In the genomic region with DNA sequence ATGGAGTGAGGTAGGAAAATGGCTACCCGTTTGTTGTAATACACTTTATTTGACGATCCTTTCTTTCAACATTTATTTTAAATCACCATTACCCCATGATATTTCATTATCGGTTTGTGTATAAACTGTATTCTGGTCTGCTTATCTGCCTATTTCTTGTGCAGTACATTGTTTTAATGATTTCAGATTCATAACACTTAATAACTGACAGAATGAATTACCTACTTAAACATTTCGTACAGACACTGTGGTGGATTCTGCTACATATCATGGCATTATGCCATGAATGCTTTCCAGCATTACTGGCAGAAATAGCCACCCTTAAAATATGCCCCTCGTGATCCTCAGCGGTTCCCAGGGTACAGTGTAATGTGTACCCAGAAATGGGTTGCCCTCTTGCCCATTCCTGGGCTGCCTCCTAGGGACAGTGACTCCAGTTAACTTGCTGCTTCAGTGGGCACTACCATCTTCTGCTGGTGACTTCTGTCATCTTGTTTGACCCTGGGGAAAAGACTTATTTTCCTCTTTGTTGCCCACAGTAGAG, we compare ENCODE assay signal across 20 cellular contexts.
DNase-seq lines count a peak whose midpoint lies in the region; ATAC-seq, FAIRE-seq and TF ChIP-seq lines count a peak whose summit lies in the region.
"Had no signal": no experiment of that assay in that cellular context is flagged by ENCODE, and none has a peak within 500 bp of the region (broad histone marks: within the 10 kb centered on the region; RNA-seq: fewer than 3 reads in every experiment).

No MANE protein-coding gene starts in this region.

- peak overlapping the region; percentile 13 to 33 for H3K27ac Mint-ChIP-seq in activated naive CD4-positive, alpha-beta T cell treated with anti-CD3 and anti-CD28 coated beads, Interleukin-2, amount 50 U/mL, for 72 hours
- no peak overlapping the region for H3K27ac Mint-ChIP-seq in activated naive CD4-positive, alpha-beta T cell treated with anti-CD3 and anti-CD28 coated beads for 36 hours
- H3K27ac Mint-ChIP-seq in stimulated activated naive B cell treated with anti-CD40 and anti-IgM and Interleukin-4, amounts not matched to agents 10 μg/mL and 1 μg/mL and 100 μg/mL, for 72 hours = peak overlapping the region; percentile 75

- no peak for ATAC-seq in activated naive CD4-positive, alpha-beta T cell treated with anti-CD3 and anti-CD28 coated beads, Interleukin-2, amount 50 U/mL, for 72 hours
- peak; percentile 97 for ATAC-seq in left ventricle myocardium superior
- no peak for ATAC-seq in stimulated activated naive B cell treated with anti-CD40 and anti-IgM and Interleukin-4, amounts not matched to agents 10 μg/mL and 1 μg/mL and 100 μg/mL, for 72 hours (replicated peaks)
- ATAC-seq: esophagus mucosa, mucosa of descending colon had no signal

- H3K36me3 ChIP-seq in SU-DHL-6 (ENCODE audit: low read length) (0 out of 2 replicates have a peak, but pooled peaks cover 3% of the 10 kb centered on the region), small intestine (ENCODE audit: control insufficient read depth in 2 of 2, insufficient read depth in 2 of 2, low read length in 2 of 2) (no peaks in the 10 kb centered on the region)
- H3K36me3 ChIP-seq: colonic mucosa had no signal

- H3K9me2 ChIP-seq in SU-DHL-6 (replicated peaks; ENCODE audit: insufficient read depth, low read length) = no peaks in the 10 kb centered on the region

- H3K4me2 ChIP-seq in SU-DHL-6 (ENCODE audit: low read depth, low read length, poor library complexity, severe bottlenecking) = peak overlapping the region; percentile 95
- H3K4me2 ChIP-seq: PC-9 had no signal

- H3K4me3 ChIP-seq in SU-DHL-6 (ENCODE audit: insufficient read depth, low read length, poor library complexity, severe bottlenecking) (no peak overlapping the region), small intestine (ENCODE audit: low read depth in 1 of 2, low read length in 2 of 2) (no peak overlapping the region), dorsolateral prefrontal cortex (no peak overlapping the region)
- H3K4me3 ChIP-seq: colonic mucosa, mucosa of descending colon, PC-9 had no signal

- H3K9me3 Mint-ChIP-seq in activated naive CD4-positive, alpha-beta T cell treated with anti-CD3 and anti-CD28 coated beads, Interleukin-2, amount 50 U/mL, for 72 hours = peaks cover 4 to 5% of the 10 kb centered on the region in 2 donors
- H3K9me3 Mint-ChIP-seq in activated naive CD4-positive, alpha-beta T cell treated with anti-CD3 and anti-CD28 coated beads for 36 hours = no peaks in the 10 kb centered on the region
- peaks cover 2 to 4% of the 10 kb centered on the region in 2 donors for H3K9me3 Mint-ChIP-seq in stimulated activated naive B cell treated with anti-CD40 and anti-IgM and Interleukin-4, amounts not matched to agents 10 μg/mL and 1 μg/mL and 100 μg/mL, for 72 hours

- H3K27me3 Mint-ChIP-seq in activated naive CD4-positive, alpha-beta T cell treated with anti-CD3 and anti-CD28 coated beads for 36 hours (ENCODE audit: low read depth) = no peaks in the 10 kb centered on the region
- no peaks in the 10 kb centered on the region for H3K27me3 Mint-ChIP-seq in stimulated activated naive B cell treated with anti-CD40 and anti-IgM and Interleukin-4, amounts not matched to agents 10 μg/mL and 1 μg/mL and 100 μg/mL, for 72 hours

- no peak for TF ChIP-seq CTCF in SU-DHL-6 (IDR thresholded peaks at IDR 0.05; ENCODE audit: insufficient read depth, low read length, poor library complexity, severe bottlenecking)
- no peak for TF ChIP-seq CTCF in dorsolateral prefrontal cortex (IDR thresholded peaks at IDR 0.05 in 54 of 56, conservative IDR thresholded peaks at IDR 0.05 in 2 of 56; ENCODE audit: low read depth in 1 of 56, partially characterized antibody in 56 of 56)

- H3K27me3 ChIP-seq in SU-DHL-6 (ENCODE audit: low read length) (no peaks in the 10 kb centered on the region), small intestine (ENCODE audit: control insufficient read depth in 2 of 2, insufficient read depth in 2 of 2, low read length in 2 of 2) (no peaks in the 10 kb centered on the region), dorsolateral prefrontal cortex (no peaks in the 10 kb centered on the region)
- H3K27me3 ChIP-seq: colonic mucosa had no signal

- peaks cover 4% of the 10 kb centered on the region; the same call in 1 of the 2 replicates for H3K79me2 ChIP-seq in SU-DHL-6 (ENCODE audit: insufficient read depth, low read length)

- CTCF ChIA-PET in activated naive CD4-positive, alpha-beta T cell treated with anti-CD3 and anti-CD28 coated beads for 36 hours (lab: Charles Lee) = no interaction called here

- peaks cover 2 to 4% of the 10 kb centered on the region in 2 donors for H3K4me1 ChIP-seq in small intestine (ENCODE audit: control insufficient read depth in 2 of 2, insufficient read depth in 1 of 2, low read depth in 1 of 2, low read length in 1 of 2)
- H3K4me1 ChIP-seq: colonic mucosa had no signal

- H3K36me3 Mint-ChIP-seq in activated naive CD4-positive, alpha-beta T cell treated with anti-CD3 and anti-CD28 coated beads, Interleukin-2, amount 50 U/mL, for 72 hours = peaks cover 0 to 20% of the 10 kb centered on the region in 2 donors
- peaks cover 7% of the 10 kb centered on the region for H3K36me3 Mint-ChIP-seq in activated naive CD4-positive, alpha-beta T cell treated with anti-CD3 and anti-CD28 coated beads for 36 hours (ENCODE audit: low read depth)
- H3K36me3 Mint-ChIP-seq in stimulated activated naive B cell treated with anti-CD40 and anti-IgM and Interleukin-4, amounts not matched to agents 10 μg/mL and 1 μg/mL and 100 μg/mL, for 72 hours = peaks cover 13 to 28% of the 10 kb centered on the region in 2 donors

- H3K9ac ChIP-seq in SU-DHL-6 (ENCODE audit: low read length) = peak overlapping the region; percentile 55; the same call in 1 of the 2 replicates

- H2AFZ ChIP-seq in SU-DHL-6 (ENCODE audit: low read depth, low read length, severe bottlenecking) = no peak overlapping the region
- H2AFZ ChIP-seq: PC-9 had no signal

- H3K27ac ChIP-seq in SU-DHL-6 (ENCODE audit: low read depth, low read length) (peak overlapping the region; percentile 95), small intestine (ENCODE audit: low read depth in 1 of 2, low read length in 1 of 2) (peak overlapping the region in 1 of 2 donors; percentile 52), dorsolateral prefrontal cortex (peak overlapping the region in 3 of 59 donors; percentile 6 to 47 (median 8))
- H3K27ac ChIP-seq: PC-9 had no signal

- H3K4me3 Mint-ChIP-seq in activated naive CD4-positive, alpha-beta T cell treated with anti-CD3 and anti-CD28 coated beads for 36 hours = no peak overlapping the region
- H3K4me3 Mint-ChIP-seq in stimulated activated naive B cell treated with anti-CD40 and anti-IgM and Interleukin-4, amounts not matched to agents 10 μg/mL and 1 μg/mL and 100 μg/mL, for 72 hours = no peak overlapping the region

- DNase-seq in activated naive CD4-positive, alpha-beta T cell treated with anti-CD3 and anti-CD28 coated beads, Interleukin-2, amount 50 U/mL, for 72 hours (ENCODE audit: low spot score in 2 of 2) = no peak
- DNase-seq in activated naive CD4-positive, alpha-beta T cell treated with anti-CD3 and anti-CD28 coated beads for 36 hours = no peak
- DNase-seq in left ventricle myocardium superior = peak; percentile 31
- DNase-seq in stimulated activated naive B cell treated with anti-CD40 and anti-IgM and Interleukin-4, amounts not matched to agents 10 μg/mL and 1 μg/mL and 100 μg/mL, for 72 hours = no peak
- no peak for DNase-seq in small intestine
- no peak for DNase-seq in stimulated activated CD4-positive, alpha-beta T cell treated with anti-CD3 and anti-CD28 coated beads, Interleukin-4, amount 100 ng/mL, for 1 hour
- DNase-seq in dorsolateral prefrontal cortex = no peak
- DNase-seq: ACHN, aorta, colonic mucosa, kidney glomerular epithelial cell, mucosa of descending colon, NCI-H1436 treated with DMSO at 0.1 percent for 48 hours, PC-9, posterior cingulate gyrus, substantia nigra, T-helper 1 cell had no signal

- H3K9me3 ChIP-seq in SU-DHL-6 (ENCODE audit: insufficient read depth, low read length) (no peaks in the 10 kb centered on the region), small intestine (ENCODE audit: control insufficient read depth, low read depth) (no peaks in the 10 kb centered on the region)
- H3K9me3 ChIP-seq: colonic mucosa had no signal

- H3K4me1 Mint-ChIP-seq in activated naive CD4-positive, alpha-beta T cell treated with anti-CD3 and anti-CD28 coated beads for 36 hours (ENCODE audit: low read depth) = peaks cover 25% of the 10 kb centered on the region
- H3K4me1 Mint-ChIP-seq in stimulated activated naive B cell treated with anti-CD40 and anti-IgM and Interleukin-4, amounts not matched to agents 10 μg/mL and 1 μg/mL and 100 μg/mL, for 72 hours = peaks cover 25 to 61% of the 10 kb centered on the region in 2 donors

- FAIRE-seq in small intestine (lab: Jason Lieb, UNC) = no peak
- FAIRE-seq: D721Med had no signal

- intact Hi-C loops in activated naive CD4-positive, alpha-beta T cell treated with anti-CD3 and anti-CD28 coated beads for 36 hours (cut with micrococcal nuclease) = no loop called here
- intact Hi-C loops in left ventricle myocardium superior (cut with micrococcal nuclease) = no loop called here
- intact Hi-C loops in dorsolateral prefrontal cortex (cut with DNase I) = no loop called here

- peaks cover 48% of the 10 kb centered on the region for H3F3A ChIP-seq in SU-DHL-6 (ENCODE audit: insufficient read depth)

- H4K20me1 ChIP-seq in SU-DHL-6 (ENCODE audit: low read depth, low read length) = no peaks in the 10 kb centered on the region

- WGBS in small intestine, 3 donors = 76 to 95% (median 91%) methylated on average over 6 of the region's 6 CpGs
